Comparison of ENCODE assay signal across 27 cellular contexts in the genomic region with DNA sequence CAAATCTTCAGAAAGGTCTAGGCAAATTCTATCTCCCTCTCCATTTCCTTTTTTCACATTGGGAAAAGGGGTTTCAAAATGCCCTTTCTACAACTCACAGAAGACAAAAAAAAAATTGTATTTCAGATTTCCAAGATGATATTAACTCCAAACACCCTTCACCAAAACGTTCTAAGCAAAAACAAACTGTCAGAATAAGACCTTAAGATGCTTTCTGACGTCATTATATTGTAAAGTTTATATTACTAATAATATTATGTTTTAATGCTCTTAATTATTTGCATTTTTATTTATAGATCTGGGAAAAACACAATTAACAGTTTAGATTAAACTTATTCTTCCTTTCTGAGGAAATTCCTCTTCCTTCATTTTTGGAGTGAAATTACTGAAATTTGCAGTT.
"Had no signal": no experiment of that assay in that cellular context is flagged by ENCODE, and none has a peak within 500 bp of the region (broad histone marks: within the 10 kb centered on the region; RNA-seq: fewer than 3 reads in every experiment).

No MANE protein-coding gene starts in this region.

- FAIRE-seq: urothelium cell line had no signal

- H3K4me1 ChIP-seq: stomach, suprapubic skin, testis, thyroid gland, tibial artery, tibial nerve, transverse colon, upper lobe of left lung, upper lobe of right lung, uterus, vagina had no signal

- DNase-seq: stimulated activated CD4-positive, alpha-beta T cell treated with anti-CD3 and anti-CD28 coated beads, Interleukin-2, amount 100 ng/mL, for 48 hours; stimulated activated CD4-positive, alpha-beta T cell treated with anti-CD3 and anti-CD28 coated beads, Interleukin-4, amount 100 ng/mL, for 1 hour; stimulated activated CD4-positive, alpha-beta T cell treated with anti-CD3 and anti-CD28 coated beads, Interleukin-4, amount 100 ng/mL, for 24 hours; stimulated activated CD4-positive, alpha-beta T cell treated with anti-CD3 and anti-CD28 coated beads, Interleukin-4, amount 100 ng/mL, for 4 hours; stimulated activated CD8-positive, alpha-beta memory T cell treated with anti-CD3 and anti-CD28 coated beads, Interleukin-4, amount 100 ng/mL, for 48 hours; stimulated activated naive B cell treated with anti-CD40 and anti-IgM and Interleukin-4, amounts not matched to agents 10 μg/mL and 1 μg/mL and 100 μg/mL, for 72 hours; stimulated activated naive CD4-positive, alpha-beta T cell; stimulated activated naive CD4-positive, alpha-beta T cell treated with Interleukin-2 at 50 U/mL for 16 hours; stimulated activated naive CD8-positive, alpha-beta T cell treated with anti-CD3 and anti-CD28 coated beads, Interleukin-15, amount 100 ng/mL, for 72 hours; stimulated activated naive CD8-positive, alpha-beta T cell treated with anti-CD3 and anti-CD28 coated beads, Interleukin-15, Interleukin-2, amounts not matched to agents 100 U/mL and 50 U/mL, for 24 hours; stomach; substantia nigra; testis; thyroid gland; tibial artery; transverse colon; trophoblast cell; upper lobe of left lung; upper lobe of right lung; uterus had no signal

- H3K27me3 ChIP-seq: stomach, suprapubic skin, testis, thyroid gland, tibial artery, tibial nerve, transverse colon, upper lobe of left lung, upper lobe of right lung, uterus, vagina had no signal

- H3K27ac ChIP-seq: stomach, suprapubic skin, testis, thoracic aorta, thyroid gland, tibial artery, tibial nerve, transverse colon, upper lobe of left lung, upper lobe of right lung, uterus, vagina had no signal

- H3K9me3 ChIP-seq: stomach, suprapubic skin, testis, thoracic aorta, thyroid gland, tibial artery, tibial nerve, transverse colon, upper lobe of left lung, upper lobe of right lung, uterus, vagina had no signal

- ATAC-seq: stimulated activated effector memory CD8-positive, alpha-beta T cell treated with anti-CD3 and anti-CD28 coated beads, Interleukin-12 subunit alpha, Interleukin-12 subunit beta, amount 100 ng/mL, for 72 hours; stimulated activated memory B cell treated with anti-CD40 and anti-IgM and Interleukin-4, amounts not matched to agents 10 μg/mL and 1 μg/mL and 100 μg/mL, for 72 hours; stimulated activated naive B cell treated with anti-CD40 and anti-IgM and Interleukin-4, amounts not matched to agents 10 μg/mL and 1 μg/mL and 100 μg/mL, for 72 hours; stimulated activated naive CD8-positive, alpha-beta T cell treated with anti-CD3 and anti-CD28 coated beads, Interleukin-15, amount 100 ng/mL, for 72 hours; stimulated activated naive CD8-positive, alpha-beta T cell treated with anti-CD3 and anti-CD28 coated beads, Interleukin-15, Interleukin-2, amounts not matched to agents 100 U/mL and 50 U/mL, for 24 hours; upper lobe of right lung had no signal

- H3K4me3 ChIP-seq: stomach, suprapubic skin, testis, thoracic aorta, thyroid gland, tibial artery, tibial nerve, transverse colon, upper lobe of left lung, upper lobe of right lung, uterus, vagina had no signal

- H3K36me3 ChIP-seq: stomach, suprapubic skin, thoracic aorta, thyroid gland, tibial artery, tibial nerve, transverse colon, upper lobe of left lung, upper lobe of right lung, uterus, vagina had no signal
